1 cellular context compared by ENCODE assay signal in the genomic region with DNA sequence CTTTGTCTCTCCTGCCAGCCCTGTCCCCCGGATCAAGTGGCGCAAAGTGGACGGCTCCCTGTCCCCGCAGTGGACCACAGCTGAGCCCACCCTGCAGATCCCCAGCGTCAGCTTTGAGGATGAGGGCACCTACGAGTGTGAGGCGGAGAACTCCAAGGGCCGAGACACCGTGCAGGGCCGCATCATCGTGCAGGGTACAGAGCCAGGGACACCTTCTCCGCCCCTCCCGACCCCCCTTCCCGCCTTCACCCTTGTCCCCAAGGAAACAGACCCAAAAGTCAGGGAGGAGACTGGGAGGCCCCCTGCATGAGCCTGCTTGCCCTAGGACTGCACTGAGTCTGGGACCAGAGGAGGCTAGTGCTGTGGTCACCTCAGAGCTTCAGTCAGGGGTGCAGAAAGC.
TF ChIP-seq lines count a peak whose summit lies in the region.

No MANE protein-coding gene starts in this region.

TF ChIP-seq in WTC11, 78 proteins besides CTCF, POLR2A, EP300 and RAD21 (continued from another document):
- TF ChIP-seq, protein P1, sequence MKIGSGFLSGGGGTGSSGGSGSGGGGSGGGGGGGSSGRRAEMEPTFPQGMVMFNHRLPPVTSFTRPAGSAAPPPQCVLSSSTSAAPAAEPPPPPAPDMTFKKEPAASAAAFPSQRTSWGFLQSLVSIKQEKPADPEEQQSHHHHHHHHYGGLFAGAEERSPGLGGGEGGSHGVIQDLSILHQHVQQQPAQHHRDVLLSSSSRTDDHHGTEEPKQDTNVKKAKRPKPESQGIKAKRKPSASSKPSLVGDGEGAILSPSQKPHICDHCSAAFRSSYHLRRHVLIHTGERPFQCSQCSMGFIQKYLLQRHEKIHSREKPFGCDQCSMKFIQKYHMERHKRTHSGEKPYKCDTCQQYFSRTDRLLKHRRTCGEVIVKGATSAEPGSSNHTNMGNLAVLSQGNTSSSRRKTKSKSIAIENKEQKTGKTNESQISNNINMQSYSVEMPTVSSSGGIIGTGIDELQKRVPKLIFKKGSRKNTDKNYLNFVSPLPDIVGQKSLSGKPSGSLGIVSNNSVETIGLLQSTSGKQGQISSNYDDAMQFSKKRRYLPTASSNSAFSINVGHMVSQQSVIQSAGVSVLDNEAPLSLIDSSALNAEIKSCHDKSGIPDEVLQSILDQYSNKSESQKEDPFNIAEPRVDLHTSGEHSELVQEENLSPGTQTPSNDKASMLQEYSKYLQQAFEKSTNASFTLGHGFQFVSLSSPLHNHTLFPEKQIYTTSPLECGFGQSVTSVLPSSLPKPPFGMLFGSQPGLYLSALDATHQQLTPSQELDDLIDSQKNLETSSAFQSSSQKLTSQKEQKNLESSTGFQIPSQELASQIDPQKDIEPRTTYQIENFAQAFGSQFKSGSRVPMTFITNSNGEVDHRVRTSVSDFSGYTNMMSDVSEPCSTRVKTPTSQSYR (CRISPR knock-in tag; IDR thresholded peaks at IDR 0.05) = no peak
- TF ChIP-seq ZNF396 (CRISPR knock-in tag; IDR thresholded peaks at IDR 0.05; ENCODE audit: borderline replicate concordance) = no peak
- TF ChIP-seq, protein P2, sequence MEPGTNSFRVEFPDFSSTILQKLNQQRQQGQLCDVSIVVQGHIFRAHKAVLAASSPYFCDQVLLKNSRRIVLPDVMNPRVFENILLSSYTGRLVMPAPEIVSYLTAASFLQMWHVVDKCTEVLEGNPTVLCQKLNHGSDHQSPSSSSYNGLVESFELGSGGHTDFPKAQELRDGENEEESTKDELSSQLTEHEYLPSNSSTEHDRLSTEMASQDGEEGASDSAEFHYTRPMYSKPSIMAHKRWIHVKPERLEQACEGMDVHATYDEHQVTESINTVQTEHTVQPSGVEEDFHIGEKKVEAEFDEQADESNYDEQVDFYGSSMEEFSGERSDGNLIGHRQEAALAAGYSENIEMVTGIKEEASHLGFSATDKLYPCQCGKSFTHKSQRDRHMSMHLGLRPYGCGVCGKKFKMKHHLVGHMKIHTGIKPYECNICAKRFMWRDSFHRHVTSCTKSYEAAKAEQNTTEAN (CRISPR knock-in tag; IDR thresholded peaks at IDR 0.05) = peak; percentile 43; the same call in 1 of the 2 replicates
